Comparison of ENCODE assay signal across 1 cellular context in genomic region chr16:51243836-51244483, GRCh38.
TF ChIP-seq lines count a peak whose summit lies in the region.

No MANE protein-coding gene starts in this region.

TF ChIP-seq in HEK293, 187 proteins besides CTCF, POLR2A, EP300 and RAD21 (continued from another document and continues in another):
- TF ChIP-seq ZNF362 (tag by site-specific recombination; IDR thresholded peaks at IDR 0.05), result no peak
- no peak for TF ChIP-seq ZNF324 (tag by site-specific recombination; IDR thresholded peaks at IDR 0.05)
- TF ChIP-seq ZNF830 (tag by site-specific recombination; IDR thresholded peaks at IDR 0.05; ENCODE audit: low read depth), result no peak
- TF ChIP-seq ZNF48 (tag by site-specific recombination; IDR thresholded peaks at IDR 0.05), result no peak
- TF ChIP-seq SP2 (tag by site-specific recombination; IDR thresholded peaks at IDR 0.05), result no peak
- no peak for TF ChIP-seq ZNF747 (tag by site-specific recombination; IDR thresholded peaks at IDR 0.05)
- no peak for TF ChIP-seq ZNF221 (tag by site-specific recombination; IDR thresholded peaks at IDR 0.05; ENCODE audit: borderline replicate concordance)
- no peak for TF ChIP-seq ZNF76 (tag by site-specific recombination; IDR thresholded peaks at IDR 0.05; ENCODE audit: borderline replicate concordance, low read depth)
- TF ChIP-seq ZNF426 (tag by site-specific recombination; IDR thresholded peaks at IDR 0.05), result no peak
- TF ChIP-seq SP7 (tag by site-specific recombination; IDR thresholded peaks at IDR 0.05), result peak; percentile 97
- no peak for TF ChIP-seq ZNF785 (tag by site-specific recombination; IDR thresholded peaks at IDR 0.05)
- no peak for TF ChIP-seq ZNF610 (tag by site-specific recombination; IDR thresholded peaks at IDR 0.05; ENCODE audit: borderline replicate concordance)
- TF ChIP-seq ZBTB48 (tag by site-specific recombination; IDR thresholded peaks at IDR 0.05), result no peak
- no peak for TF ChIP-seq ZFP37 (tag by site-specific recombination; IDR thresholded peaks at IDR 0.05)
- no peak for TF ChIP-seq ZNF777 (tag by site-specific recombination; IDR thresholded peaks at IDR 0.05; ENCODE audit: borderline replicate concordance)
- TF ChIP-seq ZEB2 (tag by site-specific recombination; IDR thresholded peaks at IDR 0.05), result peak; percentile 59; the same call in 1 of the 2 replicates
- no peak for TF ChIP-seq TRIM28 (IDR thresholded peaks at IDR 0.05; ENCODE audit: borderline replicate concordance, low read length)
- TF ChIP-seq ZNF266 (tag by site-specific recombination; IDR thresholded peaks at IDR 0.05; ENCODE audit: low read depth), result no peak
- TF ChIP-seq ZSCAN23 (tag by site-specific recombination; IDR thresholded peaks at IDR 0.05), result no peak
- peak; percentile 29; the same call in 1 of the 2 replicates for TF ChIP-seq PATZ1 (tag by site-specific recombination; IDR thresholded peaks at IDR 0.05)
- TF ChIP-seq ZBTB21 (tag by site-specific recombination; IDR thresholded peaks at IDR 0.05), result no peak
- TF ChIP-seq YY1 (tag by site-specific recombination; IDR thresholded peaks at IDR 0.05), result no peak
- no peak for TF ChIP-seq ZNF571 (tag by site-specific recombination; IDR thresholded peaks at IDR 0.05)
- TF ChIP-seq ZNF121 (tag by site-specific recombination; IDR thresholded peaks at IDR 0.05), result no peak
- no peak for TF ChIP-seq ZNF768 (tag by site-specific recombination; IDR thresholded peaks at IDR 0.05)
- no peak for TF ChIP-seq MYNN (tag by site-specific recombination; IDR thresholded peaks at IDR 0.05; ENCODE audit: borderline replicate concordance)
- no peak for TF ChIP-seq ZNF654 (tag by site-specific recombination; IDR thresholded peaks at IDR 0.05; ENCODE audit: low read depth)
- peak; percentile 49; the same call in 1 of the 2 replicates for TF ChIP-seq ZNF391 (tag by site-specific recombination; IDR thresholded peaks at IDR 0.05; ENCODE audit: borderline replicate concordance, low read depth)
- TF ChIP-seq ZNF292 (tag by site-specific recombination; IDR thresholded peaks at IDR 0.05; ENCODE audit: borderline replicate concordance, low read depth), result no peak
- no peak for TF ChIP-seq HOXD13 (CRISPR knock-in tag; IDR thresholded peaks at IDR 0.05; ENCODE audit: borderline replicate concordance)
- peak; percentile 81; the same call in 1 of the 2 replicates for TF ChIP-seq TCF7L2 (IDR thresholded peaks at IDR 0.05; ENCODE audit: borderline replicate concordance, low read depth, low read length)
- no peak for TF ChIP-seq ZNF18 (tag by site-specific recombination; IDR thresholded peaks at IDR 0.05)
- no peak for TF ChIP-seq ZNF561 (tag by site-specific recombination; IDR thresholded peaks at IDR 0.05; ENCODE audit: borderline replicate concordance)
- peak; percentile 87 for TF ChIP-seq KLF17 (tag by site-specific recombination; IDR thresholded peaks at IDR 0.05)
- TF ChIP-seq, protein P1, sequence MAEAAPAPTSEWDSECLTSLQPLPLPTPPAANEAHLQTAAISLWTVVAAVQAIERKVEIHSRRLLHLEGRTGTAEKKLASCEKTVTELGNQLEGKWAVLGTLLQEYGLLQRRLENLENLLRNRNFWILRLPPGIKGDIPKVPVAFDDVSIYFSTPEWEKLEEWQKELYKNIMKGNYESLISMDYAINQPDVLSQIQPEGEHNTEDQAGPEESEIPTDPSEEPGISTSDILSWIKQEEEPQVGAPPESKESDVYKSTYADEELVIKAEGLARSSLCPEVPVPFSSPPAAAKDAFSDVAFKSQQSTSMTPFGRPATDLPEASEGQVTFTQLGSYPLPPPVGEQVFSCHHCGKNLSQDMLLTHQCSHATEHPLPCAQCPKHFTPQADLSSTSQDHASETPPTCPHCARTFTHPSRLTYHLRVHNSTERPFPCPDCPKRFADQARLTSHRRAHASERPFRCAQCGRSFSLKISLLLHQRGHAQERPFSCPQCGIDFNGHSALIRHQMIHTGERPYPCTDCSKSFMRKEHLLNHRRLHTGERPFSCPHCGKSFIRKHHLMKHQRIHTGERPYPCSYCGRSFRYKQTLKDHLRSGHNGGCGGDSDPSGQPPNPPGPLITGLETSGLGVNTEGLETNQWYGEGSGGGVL (tag by site-specific recombination; IDR thresholded peaks at IDR 0.05), result peak; percentile 54
- TF ChIP-seq, protein P2, sequence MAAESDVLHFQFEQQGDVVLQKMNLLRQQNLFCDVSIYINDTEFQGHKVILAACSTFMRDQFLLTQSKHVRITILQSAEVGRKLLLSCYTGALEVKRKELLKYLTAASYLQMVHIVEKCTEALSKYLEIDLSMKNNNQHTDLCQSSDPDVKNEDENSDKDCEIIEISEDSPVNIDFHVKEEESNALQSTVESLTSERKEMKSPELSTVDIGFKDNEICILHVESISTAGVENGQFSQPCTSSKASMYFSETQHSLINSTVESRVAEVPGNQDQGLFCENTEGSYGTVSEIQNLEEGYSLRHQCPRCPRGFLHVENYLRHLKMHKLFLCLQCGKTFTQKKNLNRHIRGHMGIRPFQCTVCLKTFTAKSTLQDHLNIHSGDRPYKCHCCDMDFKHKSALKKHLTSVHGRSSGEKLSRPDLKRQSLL (tag by site-specific recombination; IDR thresholded peaks at IDR 0.05), result no peak
- no peak for TF ChIP-seq ZNF138 (tag by site-specific recombination; IDR thresholded peaks at IDR 0.05; ENCODE audit: borderline replicate concordance)
- TF ChIP-seq ZNF544 (tag by site-specific recombination; IDR thresholded peaks at IDR 0.05), result no peak
- TF ChIP-seq, protein P3, sequence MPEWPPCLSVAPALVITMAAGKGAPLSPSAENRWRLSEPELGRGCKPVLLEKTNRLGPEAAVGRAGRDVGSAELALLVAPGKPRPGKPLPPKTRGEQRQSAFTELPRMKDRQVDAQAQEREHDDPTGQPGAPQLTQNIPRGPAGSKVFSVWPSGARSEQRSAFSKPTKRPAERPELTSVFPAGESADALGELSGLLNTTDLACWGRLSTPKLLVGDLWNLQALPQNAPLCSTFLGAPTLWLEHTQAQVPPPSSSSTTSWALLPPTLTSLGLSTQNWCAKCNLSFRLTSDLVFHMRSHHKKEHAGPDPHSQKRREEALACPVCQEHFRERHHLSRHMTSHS (tag by site-specific recombination; IDR thresholded peaks at IDR 0.05), result peak; percentile 84
- no peak for TF ChIP-seq SCRT2 (tag by site-specific recombination; IDR thresholded peaks at IDR 0.05)
- no peak for TF ChIP-seq ZNF501 (tag by site-specific recombination; IDR thresholded peaks at IDR 0.05)
- TF ChIP-seq ZNF792 (tag by site-specific recombination; IDR thresholded peaks at IDR 0.05), result 0 out of 2 replicates have a peak, but pooled peaks have one; percentile 57
- TF ChIP-seq WT1 (tag by site-specific recombination; IDR thresholded peaks at IDR 0.05), result peak; percentile 70; the same call in 1 of the 2 replicates
- no peak for TF ChIP-seq ZNF449 (tag by site-specific recombination; IDR thresholded peaks at IDR 0.05)
- TF ChIP-seq, protein P4, sequence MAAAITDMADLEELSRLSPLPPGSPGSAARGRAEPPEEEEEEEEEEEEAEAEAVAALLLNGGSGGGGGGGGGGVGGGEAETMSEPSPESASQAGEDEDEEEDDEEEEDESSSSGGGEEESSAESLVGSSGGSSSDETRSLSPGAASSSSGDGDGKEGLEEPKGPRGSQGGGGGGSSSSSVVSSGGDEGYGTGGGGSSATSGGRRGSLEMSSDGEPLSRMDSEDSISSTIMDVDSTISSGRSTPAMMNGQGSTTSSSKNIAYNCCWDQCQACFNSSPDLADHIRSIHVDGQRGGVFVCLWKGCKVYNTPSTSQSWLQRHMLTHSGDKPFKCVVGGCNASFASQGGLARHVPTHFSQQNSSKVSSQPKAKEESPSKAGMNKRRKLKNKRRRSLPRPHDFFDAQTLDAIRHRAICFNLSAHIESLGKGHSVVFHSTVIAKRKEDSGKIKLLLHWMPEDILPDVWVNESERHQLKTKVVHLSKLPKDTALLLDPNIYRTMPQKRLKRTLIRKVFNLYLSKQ (tag by site-specific recombination; IDR thresholded peaks at IDR 0.05; ENCODE audit: borderline replicate concordance), result no peak
- peak; percentile 52; the same call in 1 of the 2 replicates for TF ChIP-seq ZNF10 (tag by site-specific recombination; IDR thresholded peaks at IDR 0.05)
- TF ChIP-seq ZNF629 (tag by site-specific recombination; IDR thresholded peaks at IDR 0.05), result peak; percentile 60
- no peak for TF ChIP-seq ZNF114 (tag by site-specific recombination; IDR thresholded peaks at IDR 0.05)
- TF ChIP-seq ZNF664 (tag by site-specific recombination; IDR thresholded peaks at IDR 0.05), result 0 out of 2 replicates have a peak, but pooled peaks have one; percentile 45
- TF ChIP-seq OVOL3 (tag by site-specific recombination; IDR thresholded peaks at IDR 0.05), result 0 out of 2 replicates have a peak, but pooled peaks have one; percentile 57
- no peak for TF ChIP-seq ZNF112 (tag by site-specific recombination; IDR thresholded peaks at IDR 0.05)
- TF ChIP-seq, protein P5, sequence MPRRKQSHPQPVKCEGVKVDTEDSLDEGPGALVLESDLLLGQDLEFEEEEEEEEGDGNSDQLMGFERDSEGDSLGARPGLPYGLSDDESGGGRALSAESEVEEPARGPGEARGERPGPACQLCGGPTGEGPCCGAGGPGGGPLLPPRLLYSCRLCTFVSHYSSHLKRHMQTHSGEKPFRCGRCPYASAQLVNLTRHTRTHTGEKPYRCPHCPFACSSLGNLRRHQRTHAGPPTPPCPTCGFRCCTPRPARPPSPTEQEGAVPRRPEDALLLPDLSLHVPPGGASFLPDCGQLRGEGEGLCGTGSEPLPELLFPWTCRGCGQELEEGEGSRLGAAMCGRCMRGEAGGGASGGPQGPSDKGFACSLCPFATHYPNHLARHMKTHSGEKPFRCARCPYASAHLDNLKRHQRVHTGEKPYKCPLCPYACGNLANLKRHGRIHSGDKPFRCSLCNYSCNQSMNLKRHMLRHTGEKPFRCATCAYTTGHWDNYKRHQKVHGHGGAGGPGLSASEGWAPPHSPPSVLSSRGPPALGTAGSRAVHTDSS (tag by site-specific recombination; IDR thresholded peaks at IDR 0.05), result no peak
- TF ChIP-seq ZNF394 (tag by site-specific recombination; IDR thresholded peaks at IDR 0.05; ENCODE audit: borderline replicate concordance), result no peak
- TF ChIP-seq ZNF776 (tag by site-specific recombination; IDR thresholded peaks at IDR 0.05; ENCODE audit: borderline replicate concordance), result no peak
- 0 out of 2 replicates have a peak, but pooled peaks have one; percentile 11 for TF ChIP-seq ZNF600 (tag by site-specific recombination; IDR thresholded peaks at IDR 0.05)
- TF ChIP-seq ZNF2 (tag by site-specific recombination; IDR thresholded peaks at IDR 0.05), result no peak
- TF ChIP-seq ZFP3 (tag by site-specific recombination; IDR thresholded peaks at IDR 0.05; ENCODE audit: low read depth), result no peak
- TF ChIP-seq GLIS1 (tag by site-specific recombination; IDR thresholded peaks at IDR 0.05), result peak; percentile 27; the same call in 1 of the 2 replicates
